Comparison of ENCODE assay signal across 21 cellular contexts in genomic region chr13:50596776-50597203, GRCh38.
DNase-seq lines count a peak whose midpoint lies in the region; ATAC-seq and TF ChIP-seq lines count a peak whose summit lies in the region.
"Had no signal": no experiment of that assay in that cellular context is flagged by ENCODE, and none has a peak within 500 bp of the region (broad histone marks: within the 10 kb centered on the region; RNA-seq: fewer than 3 reads in every experiment).

No MANE protein-coding gene starts in this region.

- H4K20me1 ChIP-seq in OCI-LY3 (ENCODE audit: insufficient read depth, low read length) = no peaks in the 10 kb centered on the region

- DNase-seq in NCI-H2107 treated with DMSO at 0.1 percent for 48 hours (lab: John Stamatoyannopoulos, UW; ENCODE audit: unreplicated experiment) (peak; percentile 89), NCI-H2107 (lab: John Stamatoyannopoulos, UW) (no peak), mesendoderm (peak; percentile 67), foreskin melanocyte (no peak), sciatic nerve (ENCODE audit: low spot score) (no peak)
- DNase-seq: activated CD4-positive, alpha-beta T cell treated with anti-CD3 and anti-CD28 coated beads, Interleukin-2, amount 50 U/mL, for 1 hour; anterior cingulate cortex; caudate nucleus; dermis blood vessel endothelial cell; head of caudate nucleus; IMR-90; left lung; MM.1S; NCI-H187; PC-9; T-helper 2 cell had no signal

- no peak overlapping the region for H2AK5ac ChIP-seq in mesendoderm (ENCODE audit: low read length)

- intact Hi-C loops in sciatic nerve (cut with DNase I) = no loop called here

- no peak overlapping the region for H2BK5ac ChIP-seq in mesendoderm (ENCODE audit: low read length)

- no peak overlapping the region for H3K4ac ChIP-seq in mesendoderm (ENCODE audit: low read depth, low read length)

- ATAC-seq in GM18909 (IDR thresholded peaks at IDR 0.05; ENCODE audit: poor library complexity, unreplicated experiment) (no peak), sciatic nerve (no peak)
- ATAC-seq: left lung had no signal

- H3K27ac ChIP-seq in KOPT-K1 (ENCODE audit: low read depth, low read length, poor library complexity, severe bottlenecking) (peak overlapping the region; percentile 99), OCI-LY3 (ENCODE audit: low read length) (peak overlapping the region; percentile 11; the same call in 1 of the 2 replicates), mesendoderm (ENCODE audit: low read depth, low read length) (no peak overlapping the region)
- H3K27ac ChIP-seq: HL-60, left lung, PC-9, suprapubic skin had no signal

- no peak overlapping the region for H3K56ac ChIP-seq in mesendoderm (ENCODE audit: low read length)

- H3K9ac ChIP-seq in OCI-LY3 (ENCODE audit: low read length) (no peak overlapping the region; the same call in 1 of the 2 replicates), mesendoderm (ENCODE audit: low read length) (no peak overlapping the region)

- no peak overlapping the region for H2BK120ac ChIP-seq in mesendoderm (ENCODE audit: low read depth, low read length)

- H3K4me2 ChIP-seq in OCI-LY3 (ENCODE audit: low read length) (peak overlapping the region; percentile 94; the same call in 1 of the 2 replicates), mesendoderm (ENCODE audit: low read length) (no peak overlapping the region)
- H3K4me2 ChIP-seq: PC-9 had no signal

- no peak overlapping the region for H3K23ac ChIP-seq in mesendoderm (ENCODE audit: low read length)

- H3K79me2 ChIP-seq in OCI-LY3 (ENCODE audit: low read length) = no peaks in the 10 kb centered on the region
- no peaks in the 10 kb centered on the region for H3K79me2 ChIP-seq in mesendoderm (ENCODE audit: control insufficient read depth, insufficient read depth, low read length)

- H4K5ac ChIP-seq in mesendoderm (ENCODE audit: low read length) = no peak overlapping the region

- no peak overlapping the region for H2BK15ac ChIP-seq in mesendoderm (replicated peaks; ENCODE audit: low read depth)

- H3K9me3 ChIP-seq in KOPT-K1 (ENCODE audit: insufficient read depth, low read length, poor library complexity, severe bottlenecking) (no peaks in the 10 kb centered on the region), OCI-LY3 (ENCODE audit: insufficient read depth, low read length) (no peaks in the 10 kb centered on the region)
- H3K9me3 ChIP-seq: left lung, suprapubic skin had no signal

- H3K36me3 ChIP-seq in KOPT-K1 (ENCODE audit: insufficient read depth, low read length) (no peaks in the 10 kb centered on the region), OCI-LY3 (replicated peaks; ENCODE audit: low read depth, low read length) (no peaks in the 10 kb centered on the region), mesendoderm (ENCODE audit: control insufficient read depth, insufficient read depth, low read length) (no peaks in the 10 kb centered on the region)
- H3K36me3 ChIP-seq: left lung, suprapubic skin had no signal

- H4K8ac ChIP-seq in mesendoderm (ENCODE audit: low read depth, low read length) = no peak overlapping the region

- WGBS in mesendoderm (ENCODE audit: extremely low coverage, insufficient coverage, low lambda C conversion rate) = no CpG with 5 or more reads among the region's 2 CpGs

- H3K4me1 ChIP-seq in OCI-LY3 (ENCODE audit: low read length) (peaks cover 73% of the 10 kb centered on the region), mesendoderm (ENCODE audit: control insufficient read depth, low read depth, low read length) (peaks cover 6% of the 10 kb centered on the region)
- H3K4me1 ChIP-seq: left lung had no signal

- H3K27me3 ChIP-seq in OCI-LY3 (ENCODE audit: low read depth, low read length) = no peaks in the 10 kb centered on the region
- no peaks in the 10 kb centered on the region for H3K27me3 ChIP-seq in mesendoderm (ENCODE audit: insufficient read depth, low read length, poor library complexity)
- H3K27me3 ChIP-seq: left lung, suprapubic skin had no signal

- H3K4me3 ChIP-seq in OCI-LY3 (ENCODE audit: low read length) (no peak overlapping the region), mesendoderm (ENCODE audit: low read length) (no peak overlapping the region)
- H3K4me3 ChIP-seq: left lung, PC-9, suprapubic skin had no signal

- H3K18ac ChIP-seq in mesendoderm (ENCODE audit: low read length) = no peak overlapping the region

- no peaks in the 10 kb centered on the region for H3K79me1 ChIP-seq in mesendoderm (ENCODE audit: low read length)

- no peak for TF ChIP-seq CTCF in OCI-LY3 (IDR thresholded peaks at IDR 0.05; ENCODE audit: low read depth, low read length)

- H2AFZ ChIP-seq in OCI-LY3 (ENCODE audit: low read depth, low read length) = no peak overlapping the region
- H2AFZ ChIP-seq: PC-9 had no signal

Comparison
In these comparisons a context has a peak if more than half of its experiments do, and no peak if none do; other contexts are left out.
1. DNase-seq: peak in NCI-H2107 treated with DMSO at 0.1 percent for 48 hours (single experiment) and mesendoderm (single experiment); none in NCI-H2107 (single experiment), foreskin melanocyte (single experiment) and sciatic nerve (single experiment).